In genomic region chr19:1672038-1672768, GRCh38 we compare ENCODE assay signal across 8 cellular contexts. TPM values are rescaled to one million over a fixed set of nuclear protein-coding genes. Genes with fewer than 3 reads are reported as not detected.
A peak's percentile ranks its signal among the peaks of the same experiment; 100 is the strongest.
DNase-seq lines count a peak whose midpoint lies in the region; ATAC-seq and TF ChIP-seq lines count a peak whose summit lies in the region.

No MANE protein-coding gene starts in this region.

- 0 out of 2 replicates have a peak overlapping the region, but pooled peaks have one; percentile 9 for H3K4me3 ChIP-seq in HFF-Myc (replicated peaks; ENCODE audit: low read depth, low read length)

- peak; percentile 18 to 28 for DNase-seq in AML-193 (lab: John Stamatoyannopoulos, UW)
- no peak for DNase-seq in HFF-Myc (ENCODE audit: extremely low read depth, low read depth)
- DNase-seq in central memory CD4-positive, alpha-beta T cell = peak; percentile 36
- peak; percentile 57 for DNase-seq in left lobe of liver (ENCODE audit: low spot score)
- peak; percentile 40 for DNase-seq in stimulated activated naive CD4-positive, alpha-beta T cell treated with Interleukin-2 at 50 U/mL for 16 hours (lab: John Stamatoyannopoulos, UW)
- DNase-seq in Ammon's horn (ENCODE audit: low spot score) = no peak
- DNase-seq in DMS153 treated with DMSO at 0.1 percent for 48 hours (lab: John Stamatoyannopoulos, UW; ENCODE audit: unreplicated experiment) = no peak

- no peak overlapping the region for H3K27ac ChIP-seq in VCaP

- ATAC-seq in left lobe of liver = peak; percentile 76

- TF ChIP-seq CTCF in HFF-Myc (IDR thresholded peaks at IDR 0.05; ENCODE audit: low read depth, low read length, missing control alignments) (peak; percentile 80), VCaP (conservative IDR thresholded peaks at IDR 0.05) (peak; percentile 88)

RNA-seq across cellular contexts. Expression of gene TCF3, which starts 19.8 kb away (rescaled TPM):
- total RNA-seq in left lobe of liver = 14.2 TPM

Comparison
In these comparisons a context has a peak if more than half of its experiments do, and no peak if none do; other contexts are left out.
1. DNase-seq: peak in AML-193 (2 of 2), central memory CD4-positive, alpha-beta T cell (single experiment), left lobe of liver (single experiment) and stimulated activated naive CD4-positive, alpha-beta T cell treated with Interleukin-2 at 50 U/mL for 16 hours (single experiment); none in HFF-Myc (single experiment), Ammon's horn (single experiment) and DMS153 treated with DMSO at 0.1 percent for 48 hours (single experiment).